8 cellular contexts compared by ENCODE assay signal in genomic region chr1:228490120-228491078, GRCh38. TPM values are rescaled to one million over a fixed set of nuclear protein-coding genes. Genes with fewer than 3 reads are reported as not detected.
DNase-seq lines count a peak whose midpoint lies in the region; ATAC-seq lines count a peak whose summit lies in the region.

No MANE protein-coding gene starts in this region.

- peak; percentile 95 for DNase-seq in DMS53 treated with DMSO at 0.1 percent for 48 hours (lab: John Stamatoyannopoulos, UW; ENCODE audit: unreplicated experiment)
- DNase-seq in NCI-H1694 (lab: John Stamatoyannopoulos, UW) = peak; percentile 83
- peak; percentile 31 for DNase-seq in activated CD8-positive, alpha-beta T cell treated with anti-CD3 and anti-CD28 coated beads, Interleukin-2, amount 10 ng/mL, durations not matched to agents 7 days and 5 days
- DNase-seq in naive thymus-derived CD4-positive, alpha-beta T cell = no peak
- DNase-seq in H7 = no peak
- no peak for DNase-seq in putamen (ENCODE audit: low spot score)
- DNase-seq in occipital lobe (lab: John Stamatoyannopoulos, UW) = no peak

- H3K4me3 ChIP-seq in naive thymus-derived CD4-positive, alpha-beta T cell (ENCODE audit: low read length) = no peak overlapping the region
- no peak overlapping the region for H3K4me3 ChIP-seq in H7 (ENCODE audit: insufficient read depth, low read depth, low read length)

- H3K36me3 Mint-ChIP-seq in activated CD8-positive, alpha-beta T cell treated with anti-CD3 and anti-CD28 coated beads, Interleukin-2, amount 10 ng/mL, durations not matched to agents 7 days and 5 days (ENCODE audit: low read depth) = peaks cover 58% of the 10 kb centered on the region
- H3K36me3 Mint-ChIP-seq in naive thymus-derived CD4-positive, alpha-beta T cell = peaks cover 0 to 41% (median 25%) of the 10 kb centered on the region in 5 donors

- H3K27ac Mint-ChIP-seq in activated CD8-positive, alpha-beta T cell treated with anti-CD3 and anti-CD28 coated beads, Interleukin-2, amount 10 ng/mL, durations not matched to agents 7 days and 5 days = peak overlapping the region; percentile 82
- peak overlapping the region in 4 of 9 donors; percentile 20 to 88 (median 67) for H3K27ac Mint-ChIP-seq in naive thymus-derived CD4-positive, alpha-beta T cell

- H3K4me3 Mint-ChIP-seq in activated CD8-positive, alpha-beta T cell treated with anti-CD3 and anti-CD28 coated beads, Interleukin-2, amount 10 ng/mL, durations not matched to agents 7 days and 5 days = peak overlapping the region; percentile 10
- peak overlapping the region in 9 of 10 donors; percentile 29 to 99 (median 54) for H3K4me3 Mint-ChIP-seq in naive thymus-derived CD4-positive, alpha-beta T cell

- POLR2A ChIA-PET in activated CD8-positive, alpha-beta T cell treated with anti-CD3 and anti-CD28 coated beads, Interleukin-2, amount 10 ng/mL, durations not matched to agents 7 days and 5 days (lab: Charles Lee) = interaction anchor here (0.9 to 1.9 kb wide), 3 partner anchors 11 to 32 kb away, joined by 3 to 5 read pairs (median 3); a partner anchor contains a TSS
- POLR2A ChIA-PET in naive thymus-derived CD4-positive, alpha-beta T cell (lab: Charles Lee) = interaction anchor here (1.0 to 1.4 kb wide), 2 partner anchors 9 to 24 kb away, joined by 3 read pairs; no protein-coding TSS in a partner anchor

- no peaks in the 10 kb centered on the region for H3K9me3 Mint-ChIP-seq in activated CD8-positive, alpha-beta T cell treated with anti-CD3 and anti-CD28 coated beads, Interleukin-2, amount 10 ng/mL, durations not matched to agents 7 days and 5 days (ENCODE audit: insufficient read depth)
- peaks cover 0 to 7% (median 0%) of the 10 kb centered on the region in 11 donors for H3K9me3 Mint-ChIP-seq in naive thymus-derived CD4-positive, alpha-beta T cell

- H3K4me1 Mint-ChIP-seq in activated CD8-positive, alpha-beta T cell treated with anti-CD3 and anti-CD28 coated beads, Interleukin-2, amount 10 ng/mL, durations not matched to agents 7 days and 5 days (ENCODE audit: low read depth) = peaks cover 41% of the 10 kb centered on the region
- peaks cover 26 to 55% (median 44%) of the 10 kb centered on the region in 7 donors for H3K4me1 Mint-ChIP-seq in naive thymus-derived CD4-positive, alpha-beta T cell

- no peak overlapping the region for H3K27ac ChIP-seq in naive thymus-derived CD4-positive, alpha-beta T cell (ENCODE audit: low read depth, low read length)

- H3K27me3 Mint-ChIP-seq in activated CD8-positive, alpha-beta T cell treated with anti-CD3 and anti-CD28 coated beads, Interleukin-2, amount 10 ng/mL, durations not matched to agents 7 days and 5 days (ENCODE audit: low read depth) = no peaks in the 10 kb centered on the region
- H3K27me3 Mint-ChIP-seq in naive thymus-derived CD4-positive, alpha-beta T cell = no peaks in the 10 kb centered on the region

- H3K27me3 ChIP-seq in naive thymus-derived CD4-positive, alpha-beta T cell (ENCODE audit: control insufficient read depth in 2 of 2, insufficient read depth in 2 of 2, low read length in 2 of 2) = no peaks in the 10 kb centered on the region
- H3K27me3 ChIP-seq in H7 (ENCODE audit: control insufficient read depth, insufficient read depth, low read length) = no peaks in the 10 kb centered on the region

- CTCF ChIA-PET in activated CD8-positive, alpha-beta T cell treated with anti-CD3 and anti-CD28 coated beads, Interleukin-2, amount 10 ng/mL, durations not matched to agents 7 days and 5 days (lab: Charles Lee) = interaction anchor here (4.9 to 6.3 kb wide), 3 partner anchors 11 to 28 kb away, joined by 47 to 68 read pairs (median 53); no protein-coding TSS in a partner anchor
- CTCF ChIA-PET in naive thymus-derived CD4-positive, alpha-beta T cell (lab: Charles Lee) = interaction anchor here (0.8 to 1.2 kb wide), 2 partner anchors 10 to 11 kb away, joined by 6 to 7 read pairs; no protein-coding TSS in a partner anchor

- peaks cover 0 to 54% (median 5%) of the 10 kb centered on the region in 3 experiments for H3K36me3 ChIP-seq in naive thymus-derived CD4-positive, alpha-beta T cell (ENCODE audit: control insufficient read depth in 2 of 3, insufficient read depth in 3 of 3, low read length in 3 of 3)
- H3K36me3 ChIP-seq in H7 (replicated peaks; ENCODE audit: control insufficient read depth, insufficient read depth, low read length) = peaks cover 33% of the 10 kb centered on the region

- peaks cover 15 to 21% of the 10 kb centered on the region in 2 donors for H3K4me1 ChIP-seq in naive thymus-derived CD4-positive, alpha-beta T cell (ENCODE audit: control insufficient read depth in 2 of 2, insufficient read depth in 2 of 2, low read length in 2 of 2)

- no peaks in the 10 kb centered on the region for H3K9me3 ChIP-seq in naive thymus-derived CD4-positive, alpha-beta T cell (ENCODE audit: control insufficient read depth in 2 of 3, low read length in 3 of 3)

- intact Hi-C loops in naive thymus-derived CD4-positive, alpha-beta T cell (cut with micrococcal nuclease) = no loop called here

- no peak for ATAC-seq in activated CD8-positive, alpha-beta T cell treated with anti-CD3 and anti-CD28 coated beads, Interleukin-2, amount 10 ng/mL, durations not matched to agents 7 days and 5 days
- no peak for ATAC-seq in naive thymus-derived CD4-positive, alpha-beta T cell
- ATAC-seq in HG03139 (IDR thresholded peaks at IDR 0.05; ENCODE audit: unreplicated experiment) = no peak

RNA-seq across cellular contexts. Expression of gene RNF187, which starts 3.2 kb away (rescaled TPM):
- 100 to 1,000 TPM; 129 to 139 TPM for total RNA-seq in activated CD8-positive, alpha-beta T cell treated with anti-CD3 and anti-CD28 coated beads, Interleukin-2, amount 10 ng/mL, durations not matched to agents 7 days and 5 days
- 100 to 1,000 TPM in 1 of 5 experiments, 10 to 100 TPM in 4; 64.4 to 133 (median 69.0) TPM for total RNA-seq in naive thymus-derived CD4-positive, alpha-beta T cell
- 10 to 100 TPM; 16.5 to 46.1 TPM for polyA plus RNA-seq in naive thymus-derived CD4-positive, alpha-beta T cell
- 175 and 183 TPM in 2 replicates for total RNA-seq in H7 (2014; rRNA removed; shearing (Covaris generic))
- total RNA-seq in occipital lobe = 61.9 TPM

Comparison
In these comparisons a context has a peak if more than half of its experiments do, and no peak if none do; other contexts are left out.
1. DNase-seq: peak in DMS53 treated with DMSO at 0.1 percent for 48 hours (single experiment), NCI-H1694 (single experiment) and activated CD8-positive, alpha-beta T cell treated with anti-CD3 and anti-CD28 coated beads, Interleukin-2, amount 10 ng/mL, durations not matched to agents 7 days and 5 days (single experiment); none in naive thymus-derived CD4-positive, alpha-beta T cell (0 of 9), H7 (single experiment), putamen (single experiment) and occipital lobe (single experiment).